8 cellular contexts compared by ENCODE assay signal in genomic region chr9:36074870-36075532, GRCh38. TPM values are rescaled to one million over a fixed set of nuclear protein-coding genes. Genes with fewer than 3 reads are reported as not detected.
DNase-seq lines count a peak whose midpoint lies in the region; ATAC-seq and TF ChIP-seq lines count a peak whose summit lies in the region.

No MANE protein-coding gene starts in this region.

- no peak overlapping the region for H3K27ac ChIP-seq in caudate nucleus (ENCODE audit: low read depth, low read length)
- H3K27ac ChIP-seq in thyroid gland = peak overlapping the region in 1 of 3 donors; percentile 2
- no peak overlapping the region for H3K27ac ChIP-seq in CD8-positive, alpha-beta memory T cell (ENCODE audit: low read depth, low read length)

- H3K4me3 ChIP-seq in thyroid gland (replicated peaks in 1 of 3) = no peak overlapping the region
- H3K4me3 ChIP-seq in CD8-positive, alpha-beta memory T cell (ENCODE audit: low read length) = no peak overlapping the region

- no peak for TF ChIP-seq CTCF in thyroid gland (IDR thresholded peaks at IDR 0.05)

- no peak overlapping the region for H3K4me3 Mint-ChIP-seq in CD8-positive, alpha-beta memory T cell
- no peak overlapping the region for H3K4me3 Mint-ChIP-seq in effector memory CD8-positive, alpha-beta T cell

- TF ChIP-seq POLR2A in thyroid gland (IDR thresholded peaks at IDR 0.05) = no peak

- intact Hi-C loops in thyroid gland (cut with DNase I) = no loop called here

- H3K4me1 ChIP-seq in thyroid gland = peaks cover 13 to 20% of the 10 kb centered on the region in 2 donors
- no peaks in the 10 kb centered on the region for H3K4me1 ChIP-seq in CD8-positive, alpha-beta memory T cell (ENCODE audit: insufficient read depth, low read length)

- POLR2A ChIA-PET in CD8-positive, alpha-beta memory T cell (lab: Charles Lee) = no interaction called here

- H3K9me3 ChIP-seq in thyroid gland = no peaks in the 10 kb centered on the region
- no peaks in the 10 kb centered on the region for H3K9me3 ChIP-seq in CD8-positive, alpha-beta memory T cell (ENCODE audit: low read length)

- H3K27ac Mint-ChIP-seq in CD8-positive, alpha-beta memory T cell = peak overlapping the region in 2 of 8 donors; percentile 23 to 57
- no peak overlapping the region for H3K27ac Mint-ChIP-seq in effector memory CD8-positive, alpha-beta T cell

- H3K27me3 ChIP-seq in thyroid gland = no peaks in the 10 kb centered on the region
- H3K27me3 ChIP-seq in CD8-positive, alpha-beta memory T cell (ENCODE audit: insufficient read depth, low read length, poor library complexity, severe bottlenecking) = no peaks in the 10 kb centered on the region

- CTCF ChIA-PET in CD8-positive, alpha-beta memory T cell (lab: Charles Lee) = no interaction called here

- peak; percentile 14 for DNase-seq in M059J (ENCODE audit: low read depth)
- peak in 49 of 61 donors; percentile 1 to 64 (median 27) for DNase-seq in caudate nucleus (lab: John Stamatoyannopoulos, UW)
- DNase-seq in left kidney (ENCODE audit: low read depth, low spot score) = peak; percentile 76
- DNase-seq in thyroid gland = peak; percentile 89 to 94
- DNase-seq in NCI-H1048 (lab: John Stamatoyannopoulos, UW) = no peak
- DNase-seq in CD8-positive, alpha-beta memory T cell = no peak
- no peak for DNase-seq in effector memory CD8-positive, alpha-beta T cell
- DNase-seq in NCI-H524 treated with DMSO at 0.1 percent for 48 hours (lab: John Stamatoyannopoulos, UW) = no peak

- H3K9me3 Mint-ChIP-seq in CD8-positive, alpha-beta memory T cell = no peaks in the 10 kb centered on the region
- H3K9me3 Mint-ChIP-seq in effector memory CD8-positive, alpha-beta T cell = no peaks in the 10 kb centered on the region

- no peaks in the 10 kb centered on the region for H3K27me3 Mint-ChIP-seq in CD8-positive, alpha-beta memory T cell
- H3K27me3 Mint-ChIP-seq in effector memory CD8-positive, alpha-beta T cell = no peaks in the 10 kb centered on the region

- no peaks in the 10 kb centered on the region for H3K4me1 Mint-ChIP-seq in CD8-positive, alpha-beta memory T cell
- no peaks in the 10 kb centered on the region for H3K4me1 Mint-ChIP-seq in effector memory CD8-positive, alpha-beta T cell (ENCODE audit: low read depth in 2 of 2)

- WGBS in thyroid gland, 2 donors = 5 to 6% methylated on average over 2 of the region's 2 CpGs

- peaks cover 0 to 10% (median 5%) of the 10 kb centered on the region in 3 donors for H3K36me3 Mint-ChIP-seq in CD8-positive, alpha-beta memory T cell
- H3K36me3 Mint-ChIP-seq in effector memory CD8-positive, alpha-beta T cell (ENCODE audit: insufficient read depth) = peaks cover 2% of the 10 kb centered on the region

- H3K36me3 ChIP-seq in thyroid gland = no peaks in the 10 kb centered on the region
- no peaks in the 10 kb centered on the region for H3K36me3 ChIP-seq in CD8-positive, alpha-beta memory T cell (ENCODE audit: insufficient read depth, low read length)

- ATAC-seq in effector memory CD8-positive, alpha-beta T cell (replicated peaks) = no peak

RNA-seq across cellular contexts. Expression of gene RECK, which starts 38.3 kb away (rescaled TPM):
- 10.9 and 23.7 TPM in 2 replicates for total RNA-seq in M059J (2014; rRNA removed; shearing (Covaris generic))
- 10 to 100 TPM in 3 of 4 donors, 1 to 10 TPM in 1; 7.1 to 20.0 (median 18.6) TPM for total RNA-seq in thyroid gland
- 1 to 10 TPM; 3.7 to 4.3 TPM for total RNA-seq in CD8-positive, alpha-beta memory T cell
- polyA plus RNA-seq in CD8-positive, alpha-beta memory T cell = 15.0 TPM

Comparison
In these comparisons a context has a peak if more than half of its experiments do, and no peak if none do; other contexts are left out.
1. DNase-seq: peak in M059J (single experiment), caudate nucleus (49 of 61), left kidney (single experiment) and thyroid gland (2 of 2); none in NCI-H1048 (single experiment), CD8-positive, alpha-beta memory T cell (0 of 5), effector memory CD8-positive, alpha-beta T cell (0 of 3) and NCI-H524 treated with DMSO at 0.1 percent for 48 hours (single experiment).